In genomic region chr20:38302721-38303120, GRCh38 we compare ENCODE assay signal across 33 cellular contexts. TPM values are rescaled to one million over a fixed set of nuclear protein-coding genes. Genes with fewer than 3 reads are reported as not detected.
A peak's percentile ranks its signal among the peaks of the same experiment; 100 is the strongest.
DNase-seq lines count a peak whose midpoint lies in the region; ATAC-seq and TF ChIP-seq lines count a peak whose summit lies in the region.
"Had no signal": no experiment of that assay in that cellular context is flagged by ENCODE, and none has a peak within 500 bp of the region (broad histone marks: within the 10 kb centered on the region; RNA-seq: fewer than 3 reads in every experiment).

No MANE protein-coding gene starts in this region.

- H3K9me3 Mint-ChIP-seq in glutamatergic neuron (ENCODE audit: unreplicated experiment) = no peaks in the 10 kb centered on the region
- no peaks in the 10 kb centered on the region for H3K9me3 Mint-ChIP-seq in activated CD4-positive, alpha-beta T cell treated with anti-CD3 and anti-CD28 coated beads, Interleukin-2, amount 10 ng/mL, durations not matched to agents 7 days and 5 days
- H3K9me3 Mint-ChIP-seq: activated naive CD8-positive, alpha-beta T cell treated with anti-CD3 and anti-CD28 coated beads, Interleukin-2, amount 10 ng/mL, durations not matched to agents 7 days and 5 days; CD4-positive, alpha-beta T cell; effector memory CD8-positive, alpha-beta T cell; IgD-negative memory B cell; memory B cell; stimulated activated effector memory CD8-positive, alpha-beta T cell treated with anti-CD3 and anti-CD28 coated beads, Interleukin-12 subunit alpha, Interleukin-12 subunit beta, amount 100 ng/mL, for 72 hours; type B pancreatic cell had no signal

- no peaks in the 10 kb centered on the region for H3K36me3 Mint-ChIP-seq in glutamatergic neuron (ENCODE audit: unreplicated experiment)
- H3K36me3 Mint-ChIP-seq in activated CD4-positive, alpha-beta T cell treated with anti-CD3 and anti-CD28 coated beads, Interleukin-2, amount 10 ng/mL, durations not matched to agents 7 days and 5 days (ENCODE audit: low read depth) = no peaks in the 10 kb centered on the region
- H3K36me3 Mint-ChIP-seq: activated naive CD8-positive, alpha-beta T cell treated with anti-CD3 and anti-CD28 coated beads, Interleukin-2, amount 10 ng/mL, durations not matched to agents 7 days and 5 days; IgD-negative memory B cell; memory B cell; stimulated activated effector memory CD8-positive, alpha-beta T cell treated with anti-CD3 and anti-CD28 coated beads, Interleukin-12 subunit alpha, Interleukin-12 subunit beta, amount 100 ng/mL, for 72 hours; type B pancreatic cell had no signal

- no peak overlapping the region for H3K4me3 Mint-ChIP-seq in glutamatergic neuron (ENCODE audit: unreplicated experiment)
- H3K4me3 Mint-ChIP-seq in activated CD4-positive, alpha-beta T cell treated with anti-CD3 and anti-CD28 coated beads, Interleukin-2, amount 10 ng/mL, durations not matched to agents 7 days and 5 days = no peak overlapping the region
- H3K4me3 Mint-ChIP-seq: activated naive CD8-positive, alpha-beta T cell treated with anti-CD3 and anti-CD28 coated beads, Interleukin-2, amount 10 ng/mL, durations not matched to agents 7 days and 5 days; CD4-positive, alpha-beta T cell; effector memory CD8-positive, alpha-beta T cell; memory B cell; stimulated activated effector memory CD8-positive, alpha-beta T cell treated with anti-CD3 and anti-CD28 coated beads, Interleukin-12 subunit alpha, Interleukin-12 subunit beta, amount 100 ng/mL, for 72 hours; type B pancreatic cell had no signal

- intact Hi-C loops in spleen (cut with DNase I; ENCODE audit: low total_unique reads) = no loop called here

- peaks cover 2% of the 10 kb centered on the region for H3K27me3 Mint-ChIP-seq in glutamatergic neuron (ENCODE audit: unreplicated experiment)
- peaks cover 42% of the 10 kb centered on the region for H3K27me3 Mint-ChIP-seq in activated CD4-positive, alpha-beta T cell treated with anti-CD3 and anti-CD28 coated beads, Interleukin-2, amount 10 ng/mL, durations not matched to agents 7 days and 5 days
- H3K27me3 Mint-ChIP-seq: type B pancreatic cell had no signal

- H3K4me3 ChIP-seq in spleen = no peak overlapping the region
- H3K4me3 ChIP-seq: ascending aorta, coronary artery, GM23248, left lung, Peyer's patch had no signal

- no peak overlapping the region for H3K27ac Mint-ChIP-seq in glutamatergic neuron (ENCODE audit: unreplicated experiment)
- H3K27ac Mint-ChIP-seq in activated CD4-positive, alpha-beta T cell treated with anti-CD3 and anti-CD28 coated beads, Interleukin-2, amount 10 ng/mL, durations not matched to agents 7 days and 5 days = no peak overlapping the region
- H3K27ac Mint-ChIP-seq: activated naive CD8-positive, alpha-beta T cell treated with anti-CD3 and anti-CD28 coated beads, Interleukin-2, amount 10 ng/mL, durations not matched to agents 7 days and 5 days; CD4-positive, alpha-beta T cell; effector memory CD8-positive, alpha-beta T cell; IgD-negative memory B cell; memory B cell; stimulated activated effector memory CD8-positive, alpha-beta T cell treated with anti-CD3 and anti-CD28 coated beads, Interleukin-12 subunit alpha, Interleukin-12 subunit beta, amount 100 ng/mL, for 72 hours; type B pancreatic cell had no signal

- no peak for TF ChIP-seq CTCF in glutamatergic neuron (IDR thresholded peaks at IDR 0.05; ENCODE audit: partially characterized antibody, unreplicated experiment)
- no peak for TF ChIP-seq CTCF in spleen (IDR thresholded peaks at IDR 0.05 in 8 of 11, conservative IDR thresholded peaks at IDR 0.05 in 3 of 11)

- WGBS in spleen, 5 donors = 24 to 47% (median 28%) methylated on average over 13 of the region's 13 CpGs

- POLR2A ChIA-PET in activated CD4-positive, alpha-beta T cell treated with anti-CD3 and anti-CD28 coated beads, Interleukin-2, amount 10 ng/mL, durations not matched to agents 7 days and 5 days (lab: Charles Lee) = no interaction called here

- H3K4me1 ChIP-seq in spleen = peaks cover 0 to 80% (median 17%) of the 10 kb centered on the region in 6 donors
- H3K4me1 ChIP-seq: Peyer's patch had no signal

- no peaks in the 10 kb centered on the region for H3K36me3 ChIP-seq in spleen
- H3K36me3 ChIP-seq: ascending aorta, left lung, Peyer's patch, WERI-Rb-1 had no signal

- H3K27me3 ChIP-seq in spleen (replicated peaks in 1 of 7) = peaks cover 0 to 72% (median 12%) of the 10 kb centered on the region in 7 donors
- H3K27me3 ChIP-seq: ascending aorta, Peyer's patch had no signal

- DNase-seq in NCI-H748 (lab: John Stamatoyannopoulos, UW; ENCODE audit: unreplicated experiment) (peak; percentile 28), NCI-H748 treated with DMSO at 0.1 percent for 48 hours (lab: John Stamatoyannopoulos, UW) (no peak), NCI-H2227 (lab: John Stamatoyannopoulos, UW; ENCODE audit: unreplicated experiment) (peak; percentile 72), glutamatergic neuron (peak; percentile 68), spleen (peak; percentile 77), erythroblast (lab: John Stamatoyannopoulos, UW) (no peak)
- DNase-seq in activated CD4-positive, alpha-beta T cell treated with anti-CD3 and anti-CD28 coated beads, Interleukin-2, amount 10 ng/mL, durations not matched to agents 7 days and 5 days = no peak
- DNase-seq: activated CD4-positive, alpha-beta T cell treated with anti-CD3 and anti-CD28 coated beads for 48 hours; activated gamma-delta T cell; activated naive CD8-positive, alpha-beta T cell treated with anti-CD3 and anti-CD28 coated beads, Interleukin-2, amount 10 ng/mL, durations not matched to agents 7 days and 5 days; CD4-positive, alpha-beta T cell; effector memory CD8-positive, alpha-beta T cell; GM23248; left lung; NCI-H187; NCI-H526; Peyer's patch; SHP77 treated with DMSO at 0.1 percent for 48 hours; SW 1271; T-helper 9 cell; WERI-Rb-1 had no signal

- peaks cover 6% of the 10 kb centered on the region for H3K4me1 Mint-ChIP-seq in glutamatergic neuron (ENCODE audit: low read depth, unreplicated experiment)
- peaks cover 18% of the 10 kb centered on the region for H3K4me1 Mint-ChIP-seq in activated CD4-positive, alpha-beta T cell treated with anti-CD3 and anti-CD28 coated beads, Interleukin-2, amount 10 ng/mL, durations not matched to agents 7 days and 5 days

- peak overlapping the region in 2 of 8 donors; percentile 66 to 82 for H3K27ac ChIP-seq in spleen
- H3K27ac ChIP-seq: ascending aorta, coronary artery, GM23248, left lung, Peyer's patch, WERI-Rb-1 had no signal

- no peak for TF ChIP-seq POLR2A in spleen (IDR thresholded peaks at IDR 0.05)
- no peak for TF ChIP-seq POLR2A in erythroblast (IDR thresholded peaks at IDR 0.05; ENCODE audit: low read length)

- H3K9me3 ChIP-seq in spleen = no peaks in the 10 kb centered on the region
- H3K9me3 ChIP-seq: ascending aorta, left lung, Peyer's patch had no signal

- no peak for ATAC-seq in HG02759 (IDR thresholded peaks at IDR 0.05; ENCODE audit: unreplicated experiment)
- ATAC-seq: effector memory CD8-positive, alpha-beta T cell; left lung; sciatic nerve; stimulated activated effector memory CD8-positive, alpha-beta T cell treated with anti-CD3 and anti-CD28 coated beads, Interleukin-12 subunit alpha, Interleukin-12 subunit beta, amount 100 ng/mL, for 72 hours had no signal

- CTCF ChIA-PET in activated CD4-positive, alpha-beta T cell treated with anti-CD3 and anti-CD28 coated beads, Interleukin-2, amount 10 ng/mL, durations not matched to agents 7 days and 5 days (lab: Charles Lee) = no interaction called here

RNA-seq across cellular contexts. Expression of gene BPI, which starts 1.2 kb away (rescaled TPM):
- total RNA-seq in glutamatergic neuron (ENCODE audit: unreplicated experiment) = not detected
- 10 to 100 TPM in 3 of 7 donors, 1 to 10 TPM in 4; 3.1 to 49.4 (median 6.1) TPM for total RNA-seq in spleen
- polyA plus RNA-seq in spleen = 1 to 10 TPM; 1.1 to 4.2 (median 2.3) TPM
- total RNA-seq in activated CD4-positive, alpha-beta T cell treated with anti-CD3 and anti-CD28 coated beads, Interleukin-2, amount 10 ng/mL, durations not matched to agents 7 days and 5 days = not detected
- total RNA-seq: A172; activated CD8-positive, alpha-beta memory T cell treated with anti-CD3 and anti-CD28 coated beads for 36 hours; activated naive CD8-positive, alpha-beta T cell treated with anti-CD3 and anti-CD28 coated beads, Interleukin-2, amount 10 ng/mL, durations not matched to agents 7 days and 5 days; ascending aorta; Daoy; GM23248; Peyer's patch had no signal
- polyA plus RNA-seq: IgD-negative memory B cell had no signal

RNA-seq across cellular contexts. Expression of gene KIAA1755, which starts 42.2 kb away (rescaled TPM):
- total RNA-seq in glutamatergic neuron (ENCODE audit: unreplicated experiment) = 1.6 TPM
- total RNA-seq in spleen = 1 to 10 TPM in 6 of 7 donors, under 1 TPM in 1; 0.51 to 5.3 (median 3.5) TPM
- 1 to 10 TPM; 4.6 to 7.3 (median 4.8) TPM for polyA plus RNA-seq in spleen
- total RNA-seq in activated CD4-positive, alpha-beta T cell treated with anti-CD3 and anti-CD28 coated beads, Interleukin-2, amount 10 ng/mL, durations not matched to agents 7 days and 5 days = not detected
- total RNA-seq: activated CD8-positive, alpha-beta memory T cell treated with anti-CD3 and anti-CD28 coated beads for 36 hours; activated naive CD8-positive, alpha-beta T cell treated with anti-CD3 and anti-CD28 coated beads, Interleukin-2, amount 10 ng/mL, durations not matched to agents 7 days and 5 days; CD4-positive, alpha-beta T cell had no signal
- polyA plus RNA-seq: IgD-negative memory B cell had no signal

RNA-seq across cellular contexts. Expression of gene LBP, which starts 43.6 kb away (rescaled TPM):
- total RNA-seq in glutamatergic neuron (ENCODE audit: unreplicated experiment) (not detected), spleen (not detected)
- under 1 TPM; 0.09 to 0.13 (median 0.11) TPM for polyA plus RNA-seq in spleen
- total RNA-seq in activated CD4-positive, alpha-beta T cell treated with anti-CD3 and anti-CD28 coated beads, Interleukin-2, amount 10 ng/mL, durations not matched to agents 7 days and 5 days = not detected
- total RNA-seq: A172; activated CD8-positive, alpha-beta memory T cell treated with anti-CD3 and anti-CD28 coated beads for 36 hours; activated naive CD8-positive, alpha-beta T cell treated with anti-CD3 and anti-CD28 coated beads, Interleukin-2, amount 10 ng/mL, durations not matched to agents 7 days and 5 days; CD4-positive, alpha-beta T cell; Daoy; GM23248; Peyer's patch had no signal
- polyA plus RNA-seq: esophagus, GM23248, IgD-negative memory B cell had no signal

Comparison
In these comparisons a context has a peak if more than half of its experiments do, and no peak if none do; other contexts are left out.
1. DNase-seq: peak in NCI-H748 (single experiment), NCI-H2227 (single experiment), glutamatergic neuron (single experiment) and spleen (single experiment); none in NCI-H748 treated with DMSO at 0.1 percent for 48 hours (single experiment), erythroblast (0 of 2) and activated CD4-positive, alpha-beta T cell treated with anti-CD3 and anti-CD28 coated beads, Interleukin-2, amount 10 ng/mL, durations not matched to agents 7 days and 5 days (single experiment).